17 cellular contexts compared by ENCODE assay signal in the genomic region with DNA sequence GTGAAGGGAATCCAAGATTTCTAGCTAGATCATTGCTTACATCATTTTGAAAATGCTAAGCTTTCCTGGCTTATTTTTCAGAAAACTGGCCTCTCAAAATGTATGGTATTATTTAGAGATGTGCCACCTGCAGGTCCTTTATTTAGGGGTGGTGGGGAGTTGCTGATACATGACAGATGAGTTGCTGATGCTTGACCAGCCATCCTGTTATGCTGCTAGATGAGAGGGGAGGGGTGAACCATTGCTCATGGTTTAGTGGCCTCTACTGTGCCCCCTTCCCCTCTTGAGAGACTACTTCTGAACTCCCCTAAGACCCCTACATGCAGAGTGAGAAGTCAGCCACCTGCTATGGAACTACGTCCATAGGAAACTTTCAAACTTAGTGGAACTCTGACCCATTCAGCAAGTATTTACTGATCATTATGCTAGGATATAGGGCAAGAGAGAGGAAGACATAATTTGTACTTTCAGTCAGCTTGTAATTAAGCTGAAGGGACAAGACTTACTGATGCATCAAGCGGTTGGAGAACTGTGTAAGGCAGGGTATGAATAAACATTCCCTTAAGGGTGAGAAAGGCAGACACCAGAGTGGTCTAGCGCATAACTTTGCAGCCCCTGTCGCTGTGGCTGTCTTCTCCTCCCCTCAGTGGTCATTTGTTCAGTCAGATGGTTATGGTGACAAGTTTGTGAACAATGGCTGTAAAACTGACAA. TPM values are rescaled to one million over a fixed set of nuclear protein-coding genes. Genes with fewer than 3 reads are reported as not detected.
DNase-seq lines count a peak whose midpoint lies in the region; ATAC-seq, FAIRE-seq and TF ChIP-seq lines count a peak whose summit lies in the region.
"Had no signal": no experiment of that assay in that cellular context is flagged by ENCODE, and none has a peak within 500 bp of the region (broad histone marks: within the 10 kb centered on the region; RNA-seq: fewer than 3 reads in every experiment).

No MANE protein-coding gene starts in this region.

- CTCF ChIA-PET in CD4-positive, alpha-beta T cell (lab: Charles Lee) = no interaction called here

- H3K36me3 ChIP-seq in OCI-LY1 (ENCODE audit: insufficient read depth, low read length) = peaks cover 70% of the 10 kb centered on the region

- peaks cover 19% of the 10 kb centered on the region for H3K4me1 Mint-ChIP-seq in CD4-positive, alpha-beta T cell (ENCODE audit: low read depth)

- H3K9ac ChIP-seq in OCI-LY1 (ENCODE audit: low read length) = peak overlapping the region; percentile 63

- no peaks in the 10 kb centered on the region for H3K9me3 Mint-ChIP-seq in CD4-positive, alpha-beta T cell

- no peak overlapping the region for H2AFZ ChIP-seq in OCI-LY1 (ENCODE audit: low read length)

- POLR2A ChIA-PET in CD4-positive, alpha-beta T cell (lab: Charles Lee) = no interaction called here

- H3K4me2 ChIP-seq in OCI-LY1 (ENCODE audit: low read length) = peak overlapping the region; percentile 46

- peak overlapping the region; percentile 30 for H3K27ac Mint-ChIP-seq in CD4-positive, alpha-beta T cell

- intact Hi-C loops in CD4-positive, alpha-beta T cell (cut with DNase I, micrococcal nuclease) = no loop called here

- peaks cover 52% of the 10 kb centered on the region for H3K4me1 ChIP-seq in OCI-LY1 (ENCODE audit: insufficient read depth, low read length, severe bottlenecking)

- peak overlapping the region; percentile 24 for H3K4me3 ChIP-seq in OCI-LY1 (ENCODE audit: low read depth, low read length, poor library complexity, severe bottlenecking)
- H3K4me3 ChIP-seq: lung had no signal

- no peaks in the 10 kb centered on the region for H3K27me3 ChIP-seq in CD4-positive, alpha-beta T cell (ENCODE audit: control insufficient read depth, insufficient read depth, low read length)
- H3K27me3 ChIP-seq in OCI-LY1 (ENCODE audit: insufficient read depth, low read length) = no peaks in the 10 kb centered on the region

- no peaks in the 10 kb centered on the region for H4K20me1 ChIP-seq in OCI-LY1 (ENCODE audit: insufficient read depth, low read length)

- no peaks in the 10 kb centered on the region for H3F3A ChIP-seq in OCI-LY1 (ENCODE audit: insufficient read depth, low read length)

- peak; percentile 73 for FAIRE-seq in GM18507 (lab: Jason Lieb, UNC)

- no peak for ATAC-seq in CD4-positive, alpha-beta T cell (ENCODE audit: poor library complexity)
- ATAC-seq in GM21360 (IDR thresholded peaks at IDR 0.05; ENCODE audit: unreplicated experiment) (no peak), HG02870 (IDR thresholded peaks at IDR 0.05; ENCODE audit: unreplicated experiment) (no peak), HG03521 (IDR thresholded peaks at IDR 0.05; ENCODE audit: unreplicated experiment) (no peak)
- ATAC-seq: Panc1 had no signal

- H3K9me2 ChIP-seq in OCI-LY1 (ENCODE audit: low read depth, low read length) = no peaks in the 10 kb centered on the region

- TF ChIP-seq CTCF in CD4-positive, alpha-beta T cell (IDR thresholded peaks at IDR 0.05) = no peak
- TF ChIP-seq CTCF in OCI-LY1 (IDR thresholded peaks at IDR 0.05; ENCODE audit: low read length) = no peak

- no peak for DNase-seq in CD4-positive, alpha-beta T cell
- DNase-seq in GM18507 (ENCODE audit: extremely low spot score, insufficient read length, low read depth) (no peak), germinal center (ENCODE audit: low spot score) (peak; percentile 76), NCI-H345 treated with DMSO at 0.1 percent for 48 hours (lab: John Stamatoyannopoulos, UW; ENCODE audit: unreplicated experiment) (no peak)
- DNase-seq: activated CD4-positive, alpha-beta T cell treated with anti-CD3 and anti-CD28 coated beads for 4 hours; activated CD8-positive, alpha-beta memory T cell treated with anti-CD3 and anti-CD28 coated beads, Interleukin-2, amount 50 U/mL, for 4 hours; activated gamma-delta T cell treated with Interleukin-2 at 50 U/mL for 16 hours; islet precursor cell; NCI-H1105 treated with DMSO at 0.1 percent for 48 hours; stimulated activated CD4-positive, alpha-beta T cell treated with anti-CD3 and anti-CD28 coated beads, Interleukin-1b, Interleukin-23, amount 100 ng/mL, for 48 hours had no signal

- peaks cover 35% of the 10 kb centered on the region for H3K36me3 Mint-ChIP-seq in CD4-positive, alpha-beta T cell (ENCODE audit: low read depth)

- peak overlapping the region; percentile 13 for H3K27ac ChIP-seq in CD4-positive, alpha-beta T cell (ENCODE audit: low read depth, low read length)
- H3K27ac ChIP-seq in OCI-LY1 (ENCODE audit: low read depth, low read length, poor library complexity, severe bottlenecking) = peak overlapping the region; percentile 98

- no peaks in the 10 kb centered on the region for H3K27me3 Mint-ChIP-seq in CD4-positive, alpha-beta T cell

- no peak overlapping the region for H3K4me3 Mint-ChIP-seq in CD4-positive, alpha-beta T cell

- no peaks in the 10 kb centered on the region for H3K79me2 ChIP-seq in OCI-LY1 (ENCODE audit: insufficient read depth, low read length)

- no peaks in the 10 kb centered on the region for H3K9me3 ChIP-seq in CD4-positive, alpha-beta T cell (ENCODE audit: control insufficient read depth, low read length)
- no peaks in the 10 kb centered on the region for H3K9me3 ChIP-seq in OCI-LY1 (ENCODE audit: low read length)

RNA-seq across cellular contexts. Expression of a gene that starts 34.6 kb away (rescaled TPM):
- 1 to 10 TPM; 6.3 to 7.3 TPM for total RNA-seq in CD4-positive, alpha-beta T cell
- total RNA-seq: G401 had no signal
